ENCODE assay signal across 8 cellular contexts in the genomic region with DNA sequence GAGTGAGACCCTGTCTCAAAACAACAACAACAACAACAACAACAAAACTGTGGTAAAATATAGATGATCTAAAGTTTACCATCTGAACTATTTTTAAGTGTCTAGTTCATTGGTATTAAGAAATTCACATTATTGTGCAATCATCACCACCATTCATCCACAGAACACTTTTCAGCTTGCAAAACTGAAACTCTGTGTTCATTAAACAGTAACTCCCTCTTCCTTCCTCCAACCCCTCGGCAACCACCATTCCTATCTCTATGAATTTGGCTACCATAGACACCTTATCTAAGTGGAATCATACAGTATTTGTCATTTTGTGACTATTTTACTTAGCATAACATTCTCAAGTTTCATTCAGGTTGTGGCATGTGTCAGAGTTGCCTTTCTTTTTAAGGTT. TPM values are rescaled to one million over a fixed set of nuclear protein-coding genes. Genes with fewer than 3 reads are reported as not detected.
DNase-seq lines count a peak whose midpoint lies in the region; ATAC-seq, FAIRE-seq and TF ChIP-seq lines count a peak whose summit lies in the region.

No MANE protein-coding gene starts in this region.

- peak; percentile 54 for ATAC-seq in GM19324 (IDR thresholded peaks at IDR 0.05; ENCODE audit: low FRiP score, unreplicated experiment)
- peak; percentile 77 for ATAC-seq in HG03066 (IDR thresholded peaks at IDR 0.05; ENCODE audit: low read depth, unreplicated experiment)
- ATAC-seq in HepG2: no peak

- no peaks in the 10 kb centered on the region for H3K36me3 ChIP-seq in HepG2 (replicated peaks in 1 of 2; ENCODE audit: control insufficient read depth in 1 of 2, insufficient read depth in 2 of 2, low read length in 2 of 2)

- WGBS in HepG2 (ENCODE audit: low lambda C conversion rate): 6% methylated on average over 1 of the region's 1 CpG

- H3K79me2 ChIP-seq in HepG2 (ENCODE audit: insufficient read depth, low read length): no peaks in the 10 kb centered on the region

- CTCF ChIA-PET in HepG2 (lab: Yijun Ruan, JAX; ENCODE audit: low intra/inter-chr PET ratio, low total read pairs): no interaction called here

- H3K4me3 Mint-ChIP-seq in activated T-helper 2 cell treated with anti-CD3 and anti-CD28 coated beads, Interferon-gamma antibody, Interleukin-2, Interleukin-4, amounts not matched to agents 10 μg/mL and 5 μg/mL and 100 μg/mL, durations not matched to agents 14 hours and 24 hours and 36 hours (ENCODE audit: low read depth): no peak overlapping the region

- DNase-seq in UCSD-AML1 (lab: John Stamatoyannopoulos, UW; ENCODE audit: unreplicated experiment) (peak; percentile 8), HepG2 (ENCODE audit: low spot score) (no peak), DMS79 (lab: John Stamatoyannopoulos, UW) (no peak), NCI-H2029 treated with DMSO at 0.1 percent for 48 hours (lab: John Stamatoyannopoulos, UW) (no peak), NCI-H2107 (lab: John Stamatoyannopoulos, UW) (no peak)
- no peak for DNase-seq in activated T-helper 2 cell treated with anti-CD3 and anti-CD28 coated beads, Interferon-gamma antibody, Interleukin-2, Interleukin-4, amounts not matched to agents 10 μg/mL and 5 μg/mL and 100 μg/mL, durations not matched to agents 14 hours and 24 hours and 36 hours (ENCODE audit: low spot score)

- intact Hi-C loops in HepG2 (cut with micrococcal nuclease; ENCODE audit: unreplicated experiment): no loop called here
- intact Hi-C loops in activated T-helper 2 cell treated with anti-CD3 and anti-CD28 coated beads, Interferon-gamma antibody, Interleukin-2, Interleukin-4, amounts not matched to agents 10 μg/mL and 5 μg/mL and 100 μg/mL, durations not matched to agents 14 hours and 24 hours and 36 hours (cut with micrococcal nuclease): loop anchor here (1.0 to 2.0 kb wide), 4 partner anchors 43 to 130 kb away; no protein-coding TSS in a partner anchor

- H4K20me1 ChIP-seq in HepG2 (ENCODE audit: insufficient read depth, low read length): no peaks in the 10 kb centered on the region

- no peak overlapping the region for H3K4me3 ChIP-seq in HepG2 (replicated peaks in 1 of 3; ENCODE audit: insufficient read depth in 1 of 3, low read depth in 2 of 3, low read length in 3 of 3)

- H3K9me3 ChIP-seq in HepG2 (ENCODE audit: low read length): no peaks in the 10 kb centered on the region

- BruUV-seq in HepG2 (replicated peaks; lab: Mats Ljungman, UMichigan): no TSS peak

- no peak overlapping the region for H3K27ac Mint-ChIP-seq in activated T-helper 2 cell treated with anti-CD3 and anti-CD28 coated beads, Interferon-gamma antibody, Interleukin-2, Interleukin-4, amounts not matched to agents 10 μg/mL and 5 μg/mL and 100 μg/mL, durations not matched to agents 14 hours and 24 hours and 36 hours

- H3K27me3 Mint-ChIP-seq in activated T-helper 2 cell treated with anti-CD3 and anti-CD28 coated beads, Interferon-gamma antibody, Interleukin-2, Interleukin-4, amounts not matched to agents 10 μg/mL and 5 μg/mL and 100 μg/mL, durations not matched to agents 14 hours and 24 hours and 36 hours (ENCODE audit: low read depth): peaks cover 3% of the 10 kb centered on the region

- no peak overlapping the region for H2AFZ ChIP-seq in HepG2 (ENCODE audit: low read length)

- H3K4me1 ChIP-seq in HepG2 (ENCODE audit: insufficient read depth, low read length): no peaks in the 10 kb centered on the region

- TF ChIP-seq EP300 in HepG2 (IDR thresholded peaks at IDR 0.05; ENCODE audit: low read depth in 2 of 2, low read length in 2 of 2) (no peak), HepG2 (CRISPR knock-in tag; IDR thresholded peaks at IDR 0.05; ENCODE audit: borderline replicate concordance) (no peak)

- no peak for FAIRE-seq in HepG2 (lab: Jason Lieb, UNC)

- no peaks in the 10 kb centered on the region; a peak in 1 of 5 replicates for H3K27me3 ChIP-seq in HepG2 (ENCODE audit: control insufficient read depth in 1 of 2, insufficient read depth in 2 of 2, low read length in 2 of 2)

- peaks cover 3% of the 10 kb centered on the region for H3K36me3 Mint-ChIP-seq in activated T-helper 2 cell treated with anti-CD3 and anti-CD28 coated beads, Interferon-gamma antibody, Interleukin-2, Interleukin-4, amounts not matched to agents 10 μg/mL and 5 μg/mL and 100 μg/mL, durations not matched to agents 14 hours and 24 hours and 36 hours (ENCODE audit: low read depth)

- no peak overlapping the region for H3K4me2 ChIP-seq in HepG2 (ENCODE audit: low read depth, low read length)

- TF ChIP-seq POLR2A in HepG2 (IDR thresholded peaks at IDR 0.05; ENCODE audit: insufficient read depth in 1 of 2, low read depth in 2 of 2, low read length in 2 of 2): no peak

- TF ChIP-seq RAD21 in HepG2 (CRISPR knock-in tag; IDR thresholded peaks at IDR 0.05): no peak

- no peak for TF ChIP-seq CTCF in HepG2 (CRISPR knock-in tag; IDR thresholded peaks at IDR 0.05)

- in situ Hi-C loops in HepG2 (cut with HindIII; ENCODE audit: extremely low pct_ligation_motif_present, low pct_unique_long_range_greater_than_20kb): no loop called here

- POLR2A ChIA-PET in HepG2 (lab: Yijun Ruan, JAX): no interaction called here

- H3K27ac ChIP-seq in HepG2 (ENCODE audit: extremely low read length, insufficient read depth, low read length): no peak overlapping the region

- peaks cover 26% of the 10 kb centered on the region for H3K4me1 Mint-ChIP-seq in activated T-helper 2 cell treated with anti-CD3 and anti-CD28 coated beads, Interferon-gamma antibody, Interleukin-2, Interleukin-4, amounts not matched to agents 10 μg/mL and 5 μg/mL and 100 μg/mL, durations not matched to agents 14 hours and 24 hours and 36 hours (ENCODE audit: low read depth)

- H3K9ac ChIP-seq in HepG2 (ENCODE audit: insufficient read depth, low read depth, low read length): no peak overlapping the region

- no peaks in the 10 kb centered on the region for H3K9me3 Mint-ChIP-seq in activated T-helper 2 cell treated with anti-CD3 and anti-CD28 coated beads, Interferon-gamma antibody, Interleukin-2, Interleukin-4, amounts not matched to agents 10 μg/mL and 5 μg/mL and 100 μg/mL, durations not matched to agents 14 hours and 24 hours and 36 hours

TF ChIP-seq in HepG2, 621 proteins besides CTCF, POLR2A, EP300 and RAD21 (continues in another document):
- TF ChIP-seq HNRNPL (IDR thresholded peaks at IDR 0.05; ENCODE audit: low read depth, low read length) (no peak), ZNF282 (IDR thresholded peaks at IDR 0.05; ENCODE audit: partially characterized antibody) (no peak)

RNA-seq across cellular contexts. Expression of a gene that starts 20.7 kb away (rescaled TPM):
- 0.97 and 1.00 TPM in 2 replicates for total RNA-seq in HepG2 (2016; rRNA removed; fragmentation: Illumina TruSeq; extraction: Trizol)
- 0.09 and 0.30 TPM in 2 replicates for total RNA-seq in HepG2 (2016; cell fraction: cytosol; rRNA removed; fragmentation: Illumina TruSeq; extraction: Trizol; ENCODE audit: low read depth)
- 1.5 and 2.1 TPM in 2 replicates for total RNA-seq in HepG2 (2016; cell fraction: insoluble cytoplasmic fraction; rRNA removed; fragmentation: Illumina TruSeq; extraction: Trizol)
- total RNA-seq in HepG2 (2016; cell fraction: membrane; rRNA removed; fragmentation: Illumina TruSeq; extraction: Trizol): 0.76 and 1.1 TPM in 2 replicates
- 2.9 and 3.8 TPM in 2 replicates for total RNA-seq in HepG2 (2016; cell fraction: nucleus; rRNA removed; fragmentation: Illumina TruSeq; extraction: Trizol)
- polyA plus RNA-seq in HepG2 (2011; rRNA removed): 1.4 and 1.7 TPM in 2 replicates
- polyA plus RNA-seq in HepG2 (2011; cell fraction: cytosol; rRNA removed): 0.52 and 0.92 TPM in 2 replicates
- 1.9 and 2.4 TPM in 2 replicates for polyA plus RNA-seq in HepG2 (2011; cell fraction: nucleus; rRNA removed)
- polyA plus RNA-seq in HepG2 (2012): 1.3 and 1.7 TPM in 2 replicates
- 0.16 and 0.21 TPM in 2 replicates for polyA plus RNA-seq in HepG2 (2016; cell fraction: cytosol; fragmentation: Illumina TruSeq; extraction: Trizol; ENCODE audit: low read depth)
- polyA plus RNA-seq in HepG2 (2016; cell fraction: insoluble cytoplasmic fraction; fragmentation: Illumina TruSeq; extraction: Trizol; ENCODE audit: low read depth): 1.2 and 1.7 TPM in 2 replicates
- 0.60 and 0.66 TPM in 2 replicates for polyA plus RNA-seq in HepG2 (2016; cell fraction: membrane; fragmentation: Illumina TruSeq; extraction: Trizol; ENCODE audit: low read depth)
- 2.6 and 3.1 TPM in 2 replicates for polyA plus RNA-seq in HepG2 (2016; cell fraction: nucleus; fragmentation: Illumina TruSeq; extraction: Trizol; ENCODE audit: insufficient read depth, low read depth)
- 1.3 and 6.1 TPM in 2 replicates for polyA minus RNA-seq in HepG2 (2011; rRNA and poly(A)+ RNA removed; ENCODE audit: low replicate concordance)
- polyA minus RNA-seq in HepG2 (2011; cell fraction: cytosol; rRNA and poly(A)+ RNA removed): 1.7 and 2.0 TPM in 2 replicates
- polyA minus RNA-seq in HepG2 (2011; cell fraction: nucleus; rRNA and poly(A)+ RNA removed): 3.2 and 4.8 TPM in 2 replicates
- 10.9 and 12.1 TPM in 2 replicates for total RNA-seq in activated T-helper 2 cell treated with anti-CD3 and anti-CD28 coated beads, Interferon-gamma antibody, Interleukin-2, Interleukin-4, amounts not matched to agents 10 μg/mL and 5 μg/mL and 100 μg/mL, durations not matched to agents 14 hours and 24 hours and 36 hours

RNA-seq across cellular contexts. Expression of a gene that starts 48.9 kb away (rescaled TPM):
- total RNA-seq in HepG2 (2016; rRNA removed; fragmentation: Illumina TruSeq; extraction: Trizol): not detected in 2 replicates
- not detected in 2 replicates for total RNA-seq in HepG2 (2016; cell fraction: cytosol; rRNA removed; fragmentation: Illumina TruSeq; extraction: Trizol; ENCODE audit: low read depth)
- not detected in 2 replicates for total RNA-seq in HepG2 (2016; cell fraction: insoluble cytoplasmic fraction; rRNA removed; fragmentation: Illumina TruSeq; extraction: Trizol)
- not detected in 2 replicates for total RNA-seq in HepG2 (2016; cell fraction: membrane; rRNA removed; fragmentation: Illumina TruSeq; extraction: Trizol)
- total RNA-seq in HepG2 (2016; cell fraction: nucleus; rRNA removed; fragmentation: Illumina TruSeq; extraction: Trizol): not detected in 2 replicates
- not detected in 2 replicates for polyA plus RNA-seq in HepG2 (2011; rRNA removed)
- not detected in 2 replicates for polyA plus RNA-seq in HepG2 (2011; cell fraction: cytosol; rRNA removed)
- not detected in 2 replicates for polyA plus RNA-seq in HepG2 (2011; cell fraction: nucleus; rRNA removed)
- polyA plus RNA-seq in HepG2 (2012): 0.09 and 0.20 TPM in 2 replicates
- polyA plus RNA-seq in HepG2 (2016; cell fraction: cytosol; fragmentation: Illumina TruSeq; extraction: Trizol; ENCODE audit: low read depth): not detected in 2 replicates
- not detected in 2 replicates for polyA plus RNA-seq in HepG2 (2016; cell fraction: insoluble cytoplasmic fraction; fragmentation: Illumina TruSeq; extraction: Trizol; ENCODE audit: low read depth)
- not detected in 2 replicates for polyA plus RNA-seq in HepG2 (2016; cell fraction: membrane; fragmentation: Illumina TruSeq; extraction: Trizol; ENCODE audit: low read depth)
- not detected in 2 replicates for polyA plus RNA-seq in HepG2 (2016; cell fraction: nucleus; fragmentation: Illumina TruSeq; extraction: Trizol; ENCODE audit: insufficient read depth, low read depth)
- polyA minus RNA-seq in HepG2 (2011; rRNA and poly(A)+ RNA removed; ENCODE audit: low replicate concordance): not detected in 2 replicates
- polyA minus RNA-seq in HepG2 (2011; cell fraction: cytosol; rRNA and poly(A)+ RNA removed): not detected in 2 replicates
- polyA minus RNA-seq in HepG2 (2011; cell fraction: nucleus; rRNA and poly(A)+ RNA removed): not detected in 2 replicates
- not detected in 2 replicates for total RNA-seq in activated T-helper 2 cell treated with anti-CD3 and anti-CD28 coated beads, Interferon-gamma antibody, Interleukin-2, Interleukin-4, amounts not matched to agents 10 μg/mL and 5 μg/mL and 100 μg/mL, durations not matched to agents 14 hours and 24 hours and 36 hours
